ENCODE assay signal across 20 cellular contexts in genomic region chr10:76201962-76202361, GRCh38.
"Had no signal": no experiment of that assay in that cellular context is flagged by ENCODE, and none has a peak within 500 bp of the region (broad histone marks: within the 10 kb centered on the region; RNA-seq: fewer than 3 reads in every experiment).

No MANE protein-coding gene starts in this region.

- H3K27me3 ChIP-seq: colonic mucosa, gastrocnemius medialis, heart right ventricle, neutrophil, thyroid gland, upper lobe of left lung, uterus had no signal

- H3K4me1 Mint-ChIP-seq: memory B cell, naive B cell had no signal

- H3K27me3 Mint-ChIP-seq: memory B cell had no signal

- DNase-seq: colonic mucosa; dermis blood vessel endothelial cell; erythroblast; gastrocnemius medialis; heart right ventricle; islet precursor cell; left ventricle myocardium inferior; lower lobe of right lung; midbrain; naive B cell; posterior cingulate gyrus; right cardiac atrium; small intestine; stimulated activated CD4-positive, alpha-beta T cell treated with anti-CD3 and anti-CD28 coated beads, Interleukin-2, amount 100 ng/mL, for 48 hours; stimulated activated naive CD4-positive, alpha-beta T cell treated with Interleukin-2 at 50 U/mL for 16 hours; thyroid gland; upper lobe of left lung; uterus had no signal

- H3K9me3 ChIP-seq: colonic mucosa, gastrocnemius medialis, heart right ventricle, left ventricle myocardium inferior, lower lobe of right lung, neutrophil, thyroid gland, upper lobe of left lung, uterus had no signal

- H3K27ac ChIP-seq: colonic mucosa, gastrocnemius medialis, heart right ventricle, left ventricle myocardium inferior, lower lobe of right lung, neutrophil, thyroid gland, upper lobe of left lung, uterus had no signal

- H3K36me3 ChIP-seq: colonic mucosa, gastrocnemius medialis, heart right ventricle, left ventricle myocardium inferior, lower lobe of right lung, neutrophil, thyroid gland, upper lobe of left lung, uterus had no signal

- H3K36me3 Mint-ChIP-seq: memory B cell, naive B cell had no signal

- H3K4me3 Mint-ChIP-seq: memory B cell, naive B cell had no signal

- ATAC-seq: gastrocnemius medialis, heart right ventricle, lower lobe of right lung, right cardiac atrium had no signal

- H3K27ac Mint-ChIP-seq: memory B cell, naive B cell had no signal

- H3K4me1 ChIP-seq: colonic mucosa, gastrocnemius medialis, left ventricle myocardium inferior, lower lobe of right lung, thyroid gland, uterus had no signal

- H3K9me3 Mint-ChIP-seq: memory B cell had no signal

- H3K4me3 ChIP-seq: colonic mucosa, gastrocnemius medialis, heart right ventricle, left ventricle myocardium inferior, lower lobe of right lung, thyroid gland, upper lobe of left lung, uterus had no signal
